1 cellular context compared by ENCODE assay signal in the genomic region with DNA sequence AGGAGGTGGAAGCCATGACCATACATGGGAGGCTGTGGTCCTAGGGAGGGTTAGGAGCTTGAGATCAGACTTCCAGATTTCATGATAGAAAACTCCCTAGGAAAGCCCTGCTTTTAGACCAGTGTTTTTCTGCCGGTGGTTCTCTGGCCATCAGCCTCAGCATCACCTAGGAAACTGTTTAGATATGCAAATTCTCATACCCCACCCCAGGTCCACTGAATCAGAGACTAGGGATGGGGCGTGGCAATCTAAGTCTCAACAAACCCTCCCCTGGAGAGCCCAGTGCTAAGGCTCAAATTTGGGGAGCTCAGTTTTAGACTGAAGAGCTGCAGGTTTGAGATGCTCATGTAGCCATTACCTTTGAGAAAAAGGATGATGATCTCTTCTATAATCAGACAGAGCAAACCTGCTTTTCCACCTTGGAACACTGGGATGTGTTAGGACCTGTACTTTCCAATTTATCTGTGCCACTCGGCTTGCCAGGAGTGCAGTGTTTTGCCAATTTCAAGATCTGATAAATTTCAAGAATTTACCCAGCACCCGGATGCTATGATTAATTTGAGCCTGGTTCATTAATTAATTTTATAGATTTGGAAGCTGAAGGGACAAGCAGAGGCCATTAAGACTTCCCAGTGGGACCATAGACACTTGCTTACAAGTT.
TF ChIP-seq lines count a peak whose summit lies in the region.

No MANE protein-coding gene starts in this region.

TF ChIP-seq in WTC11, 78 proteins besides CTCF, POLR2A, EP300 and RAD21:
- no peak for TF ChIP-seq HMGA2 (CRISPR knock-in tag; IDR thresholded peaks at IDR 0.05)
- no peak for TF ChIP-seq CBFB (CRISPR knock-in tag; IDR thresholded peaks at IDR 0.05; ENCODE audit: low read depth)
- TF ChIP-seq MAX (CRISPR knock-in tag; IDR thresholded peaks at IDR 0.05) = no peak
- no peak for TF ChIP-seq NFE2L1 (CRISPR knock-in tag; IDR thresholded peaks at IDR 0.05)
- TF ChIP-seq, protein P1, sequence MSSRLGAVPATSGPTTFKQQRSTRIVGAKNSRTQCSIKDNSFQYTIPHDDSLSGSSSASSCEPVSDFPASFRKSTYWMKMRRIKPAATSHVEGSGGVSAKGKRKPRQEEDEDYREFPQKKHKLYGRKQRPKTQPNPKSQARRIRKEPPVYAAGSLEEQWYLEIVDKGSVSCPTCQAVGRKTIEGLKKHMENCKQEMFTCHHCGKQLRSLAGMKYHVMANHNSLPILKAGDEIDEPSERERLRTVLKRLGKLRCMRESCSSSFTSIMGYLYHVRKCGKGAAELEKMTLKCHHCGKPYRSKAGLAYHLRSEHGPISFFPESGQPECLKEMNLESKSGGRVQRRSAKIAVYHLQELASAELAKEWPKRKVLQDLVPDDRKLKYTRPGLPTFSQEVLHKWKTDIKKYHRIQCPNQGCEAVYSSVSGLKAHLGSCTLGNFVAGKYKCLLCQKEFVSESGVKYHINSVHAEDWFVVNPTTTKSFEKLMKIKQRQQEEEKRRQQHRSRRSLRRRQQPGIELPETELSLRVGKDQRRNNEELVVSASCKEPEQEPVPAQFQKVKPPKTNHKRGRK (CRISPR knock-in tag; IDR thresholded peaks at IDR 0.05; ENCODE audit: borderline replicate concordance) = no peak
- TF ChIP-seq, protein P2, sequence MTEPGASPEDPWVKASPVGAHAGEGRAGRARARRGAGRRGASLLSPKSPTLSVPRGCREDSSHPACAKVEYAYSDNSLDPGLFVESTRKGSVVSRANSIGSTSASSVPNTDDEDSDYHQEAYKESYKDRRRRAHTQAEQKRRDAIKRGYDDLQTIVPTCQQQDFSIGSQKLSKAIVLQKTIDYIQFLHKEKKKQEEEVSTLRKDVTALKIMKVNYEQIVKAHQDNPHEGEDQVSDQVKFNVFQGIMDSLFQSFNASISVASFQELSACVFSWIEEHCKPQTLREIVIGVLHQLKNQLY (CRISPR knock-in tag; IDR thresholded peaks at IDR 0.05) = no peak
- no peak for TF ChIP-seq KAT7 (CRISPR knock-in tag; IDR thresholded peaks at IDR 0.05; ENCODE audit: borderline replicate concordance)
- TF ChIP-seq OVOL2 (CRISPR knock-in tag; IDR thresholded peaks at IDR 0.05; ENCODE audit: borderline replicate concordance) = no peak
- TF ChIP-seq, protein P3, sequence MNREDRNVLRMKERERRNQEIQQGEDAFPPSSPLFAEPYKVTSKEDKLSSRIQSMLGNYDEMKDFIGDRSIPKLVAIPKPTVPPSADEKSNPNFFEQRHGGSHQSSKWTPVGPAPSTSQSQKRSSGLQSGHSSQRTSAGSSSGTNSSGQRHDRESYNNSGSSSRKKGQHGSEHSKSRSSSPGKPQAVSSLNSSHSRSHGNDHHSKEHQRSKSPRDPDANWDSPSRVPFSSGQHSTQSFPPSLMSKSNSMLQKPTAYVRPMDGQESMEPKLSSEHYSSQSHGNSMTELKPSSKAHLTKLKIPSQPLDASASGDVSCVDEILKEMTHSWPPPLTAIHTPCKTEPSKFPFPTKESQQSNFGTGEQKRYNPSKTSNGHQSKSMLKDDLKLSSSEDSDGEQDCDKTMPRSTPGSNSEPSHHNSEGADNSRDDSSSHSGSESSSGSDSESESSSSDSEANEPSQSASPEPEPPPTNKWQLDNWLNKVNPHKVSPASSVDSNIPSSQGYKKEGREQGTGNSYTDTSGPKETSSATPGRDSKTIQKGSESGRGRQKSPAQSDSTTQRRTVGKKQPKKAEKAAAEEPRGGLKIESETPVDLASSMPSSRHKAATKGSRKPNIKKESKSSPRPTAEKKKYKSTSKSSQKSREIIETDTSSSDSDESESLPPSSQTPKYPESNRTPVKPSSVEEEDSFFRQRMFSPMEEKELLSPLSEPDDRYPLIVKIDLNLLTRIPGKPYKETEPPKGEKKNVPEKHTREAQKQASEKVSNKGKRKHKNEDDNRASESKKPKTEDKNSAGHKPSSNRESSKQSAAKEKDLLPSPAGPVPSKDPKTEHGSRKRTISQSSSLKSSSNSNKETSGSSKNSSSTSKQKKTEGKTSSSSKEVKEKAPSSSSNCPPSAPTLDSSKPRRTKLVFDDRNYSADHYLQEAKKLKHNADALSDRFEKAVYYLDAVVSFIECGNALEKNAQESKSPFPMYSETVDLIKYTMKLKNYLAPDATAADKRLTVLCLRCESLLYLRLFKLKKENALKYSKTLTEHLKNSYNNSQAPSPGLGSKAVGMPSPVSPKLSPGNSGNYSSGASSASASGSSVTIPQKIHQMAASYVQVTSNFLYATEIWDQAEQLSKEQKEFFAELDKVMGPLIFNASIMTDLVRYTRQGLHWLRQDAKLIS (CRISPR knock-in tag; IDR thresholded peaks at IDR 0.05; ENCODE audit: borderline replicate concordance) = no peak
